ENCODE assay signal across 13 cellular contexts in the genomic region with DNA sequence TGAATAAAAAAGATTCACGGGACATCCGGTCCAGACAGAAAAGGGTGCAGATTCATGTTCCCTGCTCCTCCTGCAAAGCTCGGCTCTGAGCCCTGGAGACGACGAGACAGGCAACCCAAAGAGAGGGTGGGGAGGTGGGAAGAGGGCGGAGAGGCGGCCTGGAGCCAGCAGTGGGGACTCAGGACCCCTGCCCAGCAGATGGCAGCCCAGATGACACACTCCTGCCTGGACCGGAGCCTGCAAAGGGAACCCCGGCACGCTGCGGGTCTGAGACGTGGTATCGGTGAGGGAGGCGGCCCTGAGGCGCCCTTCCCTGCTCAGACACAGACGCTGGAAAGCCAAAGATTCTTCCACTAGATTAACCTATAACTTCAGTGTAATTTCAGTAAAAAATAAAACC.
DNase-seq lines count a peak whose midpoint lies in the region; ATAC-seq and TF ChIP-seq lines count a peak whose summit lies in the region.
"Had no signal": no experiment of that assay in that cellular context is flagged by ENCODE, and none has a peak within 500 bp of the region (broad histone marks: within the 10 kb centered on the region; RNA-seq: fewer than 3 reads in every experiment).

No MANE protein-coding gene starts in this region.

- H3K9ac ChIP-seq in neuronal stem cell (ENCODE audit: low read depth, low read length, poor library complexity), result no peak overlapping the region

- no peaks in the 10 kb centered on the region for H3K9me3 ChIP-seq in DOHH2 (ENCODE audit: control insufficient read depth, insufficient read depth, low read length)
- H3K9me3 ChIP-seq in neuronal stem cell (replicated peaks in 1 of 2; ENCODE audit: control insufficient read depth in 2 of 2, insufficient read depth in 1 of 2, low read depth in 1 of 2, low read length in 2 of 2), result no peaks in the 10 kb centered on the region

- no peak overlapping the region for H3K23ac ChIP-seq in neuronal stem cell (ENCODE audit: low read depth, low read length, poor library complexity)

- no peak for ATAC-seq in HG03039 (IDR thresholded peaks at IDR 0.05; ENCODE audit: unreplicated experiment)
- ATAC-seq: PC-3 had no signal

- H3K4me3 ChIP-seq in DOHH2 (ENCODE audit: low read length) (peak overlapping the region; percentile 29), neuronal stem cell (ENCODE audit: low read length in 2 of 2) (no peak overlapping the region)
- H3K4me3 ChIP-seq: SJSA1 had no signal

- WGBS in neuronal stem cell (ENCODE audit: extremely low coverage in 2 of 2, insufficient read length in 2 of 2, insufficient replicate concordance in 1 of 2), 2 donors, result no CpG with 5 or more reads among the region's 16 CpGs

- no peak overlapping the region for H4K91ac ChIP-seq in neuronal stem cell (ENCODE audit: low read depth, low read length, poor library complexity)

- no peaks in the 10 kb centered on the region for H4K20me1 ChIP-seq in DOHH2 (ENCODE audit: control insufficient read depth, insufficient read depth, low read depth, low read length)

- H2BK120ac ChIP-seq in neuronal stem cell (ENCODE audit: low read depth, low read length), result no peak overlapping the region

- peak overlapping the region; percentile 90 for H3K4me3 Mint-ChIP-seq in activated naive CD4-positive, alpha-beta T cell treated with anti-CD3 and anti-CD28 coated beads, Interleukin-2, amount 50 U/mL, for 24 hours
- H3K4me3 Mint-ChIP-seq in activated naive CD4-positive, alpha-beta T cell treated with anti-CD3 and anti-CD28 coated beads, Interleukin-2, amount 10 ng/mL, durations not matched to agents 7 days and 5 days, result no peak overlapping the region
- H3K4me3 Mint-ChIP-seq in activated T-helper 2 cell treated with anti-CD3 and anti-CD28 coated beads, Interferon-gamma antibody, Interleukin-2, Interleukin-4, amounts not matched to agents 10 μg/mL and 5 μg/mL and 100 μg/mL, durations not matched to agents 14 hours and 24 hours and 36 hours (ENCODE audit: low read depth), result peak overlapping the region; percentile 72

- H3K4me1 Mint-ChIP-seq in activated naive CD4-positive, alpha-beta T cell treated with anti-CD3 and anti-CD28 coated beads, Interleukin-2, amount 50 U/mL, for 24 hours, result peaks cover 73% of the 10 kb centered on the region
- peaks cover 74% of the 10 kb centered on the region for H3K4me1 Mint-ChIP-seq in activated naive CD4-positive, alpha-beta T cell treated with anti-CD3 and anti-CD28 coated beads, Interleukin-2, amount 10 ng/mL, durations not matched to agents 7 days and 5 days
- H3K4me1 Mint-ChIP-seq in activated T-helper 2 cell treated with anti-CD3 and anti-CD28 coated beads, Interferon-gamma antibody, Interleukin-2, Interleukin-4, amounts not matched to agents 10 μg/mL and 5 μg/mL and 100 μg/mL, durations not matched to agents 14 hours and 24 hours and 36 hours (ENCODE audit: low read depth), result peaks cover 61% of the 10 kb centered on the region

- H2BK15ac ChIP-seq in neuronal stem cell (ENCODE audit: low read length), result no peak overlapping the region

- no peak overlapping the region for H3K27ac Mint-ChIP-seq in activated naive CD4-positive, alpha-beta T cell treated with anti-CD3 and anti-CD28 coated beads, Interleukin-2, amount 50 U/mL, for 24 hours
- H3K27ac Mint-ChIP-seq in activated naive CD4-positive, alpha-beta T cell treated with anti-CD3 and anti-CD28 coated beads, Interleukin-2, amount 10 ng/mL, durations not matched to agents 7 days and 5 days, result no peak overlapping the region
- H3K27ac Mint-ChIP-seq in activated T-helper 2 cell treated with anti-CD3 and anti-CD28 coated beads, Interferon-gamma antibody, Interleukin-2, Interleukin-4, amounts not matched to agents 10 μg/mL and 5 μg/mL and 100 μg/mL, durations not matched to agents 14 hours and 24 hours and 36 hours, result no peak overlapping the region

- H3K27me3 Mint-ChIP-seq in activated naive CD4-positive, alpha-beta T cell treated with anti-CD3 and anti-CD28 coated beads, Interleukin-2, amount 50 U/mL, for 24 hours, result no peaks in the 10 kb centered on the region
- H3K27me3 Mint-ChIP-seq in activated naive CD4-positive, alpha-beta T cell treated with anti-CD3 and anti-CD28 coated beads, Interleukin-2, amount 10 ng/mL, durations not matched to agents 7 days and 5 days, result peaks cover 42% of the 10 kb centered on the region
- peaks cover 25% of the 10 kb centered on the region for H3K27me3 Mint-ChIP-seq in activated T-helper 2 cell treated with anti-CD3 and anti-CD28 coated beads, Interferon-gamma antibody, Interleukin-2, Interleukin-4, amounts not matched to agents 10 μg/mL and 5 μg/mL and 100 μg/mL, durations not matched to agents 14 hours and 24 hours and 36 hours (ENCODE audit: low read depth)

- CTCF ChIA-PET in activated naive CD4-positive, alpha-beta T cell treated with anti-CD3 and anti-CD28 coated beads, Interleukin-2, amount 10 ng/mL, durations not matched to agents 7 days and 5 days (lab: Charles Lee), result no interaction called here

- no peak overlapping the region for H3K4ac ChIP-seq in neuronal stem cell (ENCODE audit: low read length)

- H3K79me2 ChIP-seq in DOHH2 (ENCODE audit: control insufficient read depth, low read length), result peaks cover 8% of the 10 kb centered on the region

- no peak overlapping the region for H4K8ac ChIP-seq in neuronal stem cell (ENCODE audit: low read depth, low read length)

- H3K18ac ChIP-seq in neuronal stem cell (ENCODE audit: low read length), result peak overlapping the region; percentile 49

- peaks cover 2% of the 10 kb centered on the region for H3K79me1 ChIP-seq in neuronal stem cell (ENCODE audit: low read depth, low read length)

- H3K27ac ChIP-seq in DOHH2 (ENCODE audit: low read depth, low read length) (no peak overlapping the region), neuronal stem cell (replicated peaks; ENCODE audit: low read length) (no peak overlapping the region)
- H3K27ac ChIP-seq: SJSA1 had no signal

- intact Hi-C loops in activated T-helper 2 cell treated with anti-CD3 and anti-CD28 coated beads, Interferon-gamma antibody, Interleukin-2, Interleukin-4, amounts not matched to agents 10 μg/mL and 5 μg/mL and 100 μg/mL, durations not matched to agents 14 hours and 24 hours and 36 hours (cut with micrococcal nuclease), result loop anchor here (5.0 to 10.0 kb wide), 4 partner anchors 116 to 394 kb away; a partner anchor contains a TSS

- no peak for TF ChIP-seq CTCF in DOHH2 (IDR thresholded peaks at IDR 0.05; ENCODE audit: low read depth, low read length, poor library complexity, severe bottlenecking)
- no peak for TF ChIP-seq CTCF in GM13977 (IDR thresholded peaks at IDR 0.05; ENCODE audit: extremely low read depth, insufficient read depth, missing control alignments)

- H3K27me3 ChIP-seq in DOHH2 (ENCODE audit: control insufficient read depth, low read length) (no peaks in the 10 kb centered on the region), neuronal stem cell (ENCODE audit: control insufficient read depth in 3 of 3, insufficient read depth in 3 of 3, low read depth in 1 of 3, low read length in 3 of 3) (no peaks in the 10 kb centered on the region)
- H3K27me3 ChIP-seq: SJSA1 had no signal

- H3K4me1 ChIP-seq in DOHH2 (ENCODE audit: control insufficient read depth, low read length) (peaks cover 38% of the 10 kb centered on the region), neuronal stem cell (ENCODE audit: control insufficient read depth in 2 of 2, insufficient read depth in 1 of 2, low read depth in 1 of 2, low read length in 2 of 2) (no peaks in the 10 kb centered on the region)
- H3K4me1 ChIP-seq: SJSA1 had no signal

- H2BK12ac ChIP-seq in neuronal stem cell (ENCODE audit: low read length), result no peak overlapping the region

- in situ Hi-C loops in GM13977 (cut with MboI; ENCODE audit: low pct_unique_long_range_greater_than_20kb, low sequenced_read_pairs, unreplicated experiment), result no loop called here

- no peak overlapping the region for H3K14ac ChIP-seq in neuronal stem cell (ENCODE audit: low read length)

- no peaks in the 10 kb centered on the region for H3F3A ChIP-seq in DOHH2 (ENCODE audit: control insufficient read depth, insufficient read depth)

- no peak overlapping the region for H2AK5ac ChIP-seq in neuronal stem cell (ENCODE audit: low read depth, low read length)

- no peaks in the 10 kb centered on the region for H3K9me3 Mint-ChIP-seq in activated naive CD4-positive, alpha-beta T cell treated with anti-CD3 and anti-CD28 coated beads, Interleukin-2, amount 50 U/mL, for 24 hours
- H3K9me3 Mint-ChIP-seq in activated naive CD4-positive, alpha-beta T cell treated with anti-CD3 and anti-CD28 coated beads, Interleukin-2, amount 10 ng/mL, durations not matched to agents 7 days and 5 days, result no peaks in the 10 kb centered on the region
- H3K9me3 Mint-ChIP-seq in activated T-helper 2 cell treated with anti-CD3 and anti-CD28 coated beads, Interferon-gamma antibody, Interleukin-2, Interleukin-4, amounts not matched to agents 10 μg/mL and 5 μg/mL and 100 μg/mL, durations not matched to agents 14 hours and 24 hours and 36 hours, result no peaks in the 10 kb centered on the region

- H3K36me3 ChIP-seq in DOHH2 (ENCODE audit: control insufficient read depth, low read length), result peaks cover 7% of the 10 kb centered on the region; the same call in 1 of the 2 replicates
- H3K36me3 ChIP-seq in neuronal stem cell (replicated peaks in 1 of 2; ENCODE audit: control insufficient read depth in 2 of 2, insufficient read depth in 2 of 2, low read length in 2 of 2), result no peaks in the 10 kb centered on the region
- H3K36me3 ChIP-seq: SJSA1 had no signal

- H3K4me2 ChIP-seq in DOHH2 (ENCODE audit: low read length) (peak overlapping the region; percentile 42), neuronal stem cell (ENCODE audit: insufficient read depth, low read length, poor library complexity, severe bottlenecking) (no peak overlapping the region)

- no peak for DNase-seq in activated naive CD4-positive, alpha-beta T cell treated with anti-CD3 and anti-CD28 coated beads, Interleukin-2, amount 10 ng/mL, durations not matched to agents 7 days and 5 days
- DNase-seq in activated T-helper 2 cell treated with anti-CD3 and anti-CD28 coated beads, Interferon-gamma antibody, Interleukin-2, Interleukin-4, amounts not matched to agents 10 μg/mL and 5 μg/mL and 100 μg/mL, durations not matched to agents 14 hours and 24 hours and 36 hours (ENCODE audit: low spot score), result no peak
- DNase-seq in neuronal stem cell (ENCODE audit: low spot score) (no peak), NCI-H146 (lab: John Stamatoyannopoulos, UW) (no peak), GM13977 (ENCODE audit: low spot score) (no peak)
- DNase-seq: cerebellar nuclear complex, NCI-H1092 treated with DMSO at 0.1 percent for 48 hours, NCI-H748 treated with DMSO at 0.1 percent for 48 hours, PC-3 had no signal

- H3K9me2 ChIP-seq in DOHH2 (replicated peaks; ENCODE audit: control insufficient read depth, low read length), result no peaks in the 10 kb centered on the region

- H2AFZ ChIP-seq in neuronal stem cell (ENCODE audit: low read length), result no peak overlapping the region

- peaks cover 12% of the 10 kb centered on the region for H3K36me3 Mint-ChIP-seq in activated naive CD4-positive, alpha-beta T cell treated with anti-CD3 and anti-CD28 coated beads, Interleukin-2, amount 50 U/mL, for 24 hours
- peaks cover 41% of the 10 kb centered on the region for H3K36me3 Mint-ChIP-seq in activated naive CD4-positive, alpha-beta T cell treated with anti-CD3 and anti-CD28 coated beads, Interleukin-2, amount 10 ng/mL, durations not matched to agents 7 days and 5 days
- peaks cover 36% of the 10 kb centered on the region for H3K36me3 Mint-ChIP-seq in activated T-helper 2 cell treated with anti-CD3 and anti-CD28 coated beads, Interferon-gamma antibody, Interleukin-2, Interleukin-4, amounts not matched to agents 10 μg/mL and 5 μg/mL and 100 μg/mL, durations not matched to agents 14 hours and 24 hours and 36 hours (ENCODE audit: low read depth)

- no peak overlapping the region for H2BK5ac ChIP-seq in neuronal stem cell (ENCODE audit: low read length)
